In genomic region chr2:74426181-74426758, GRCh38 we compare ENCODE assay signal across 1 cellular context.
TF ChIP-seq lines count a peak whose summit lies in the region.

No MANE protein-coding gene starts in this region.

TF ChIP-seq in HepG2, 621 proteins besides CTCF, POLR2A, EP300 and RAD21:
- TF ChIP-seq ZBTB38 (CRISPR knock-in tag; IDR thresholded peaks at IDR 0.05), result 0 out of 2 replicates have a peak, but pooled peaks have one; percentile 54
- TF ChIP-seq TFAP4 (IDR thresholded peaks at IDR 0.05; ENCODE audit: borderline replicate concordance, low read depth), result peak; percentile 11; the same call in 1 of the 2 replicates
- TF ChIP-seq CEBPZ (IDR thresholded peaks at IDR 0.05; ENCODE audit: low read length), result no peak
- peak; percentile 92 for TF ChIP-seq AGO2 (optimal IDR thresholded peaks at IDR 0.05; ENCODE audit: low read depth, low read length)
- no peak for TF ChIP-seq SATB2 (CRISPR knock-in tag; IDR thresholded peaks at IDR 0.05)
- no peak for TF ChIP-seq EEA1 (CRISPR knock-in tag; IDR thresholded peaks at IDR 0.05; ENCODE audit: borderline replicate concordance)
- TF ChIP-seq ZMYM2 (CRISPR knock-in tag; IDR thresholded peaks at IDR 0.05), result no peak
- TF ChIP-seq ZNF280B (CRISPR knock-in tag; IDR thresholded peaks at IDR 0.05; ENCODE audit: borderline replicate concordance), result 0 out of 2 replicates have a peak, but pooled peaks have one; percentile 26
- no peak for TF ChIP-seq HOXA9 (CRISPR knock-in tag; IDR thresholded peaks at IDR 0.05; ENCODE audit: borderline replicate concordance)
- TF ChIP-seq SOX5 (CRISPR knock-in tag; IDR thresholded peaks at IDR 0.05; ENCODE audit: borderline replicate concordance), result no peak
- TF ChIP-seq TFDP2 (CRISPR knock-in tag; IDR thresholded peaks at IDR 0.05), result no peak
- 0 out of 2 replicates have a peak, but pooled peaks have one; percentile 43 for TF ChIP-seq NRL (CRISPR knock-in tag; IDR thresholded peaks at IDR 0.05; ENCODE audit: borderline replicate concordance)
- TF ChIP-seq ZBTB33 (CRISPR knock-in tag; IDR thresholded peaks at IDR 0.05), result peak; percentile 95
- 0 out of 2 replicates have a peak, but pooled peaks have one; percentile 16 for TF ChIP-seq PCBP1 (IDR thresholded peaks at IDR 0.05; ENCODE audit: borderline replicate concordance, low read depth, low read length)
- no peak for TF ChIP-seq NFE2L1 (CRISPR knock-in tag; IDR thresholded peaks at IDR 0.05; ENCODE audit: borderline replicate concordance)
- TF ChIP-seq IRF1 (CRISPR knock-in tag; IDR thresholded peaks at IDR 0.05; ENCODE audit: low read depth), result no peak
